Comparison of ENCODE assay signal across 18 cellular contexts in genomic region chr1:15282038-15282437, GRCh38. TPM values are rescaled to one million over a fixed set of nuclear protein-coding genes. Genes with fewer than 3 reads are reported as not detected.
DNase-seq lines count a peak whose midpoint lies in the region; ATAC-seq, FAIRE-seq and TF ChIP-seq lines count a peak whose summit lies in the region.
"Had no signal": no experiment of that assay in that cellular context is flagged by ENCODE, and none has a peak within 500 bp of the region (broad histone marks: within the 10 kb centered on the region; RNA-seq: fewer than 3 reads in every experiment).

No MANE protein-coding gene starts in this region.

- ATAC-seq in Right ventricle myocardium superior (ENCODE audit: poor library complexity), result peak; percentile 53

- peaks cover 0 to 3% (median 0%) of the 10 kb centered on the region in 5 experiments for H3K9me3 Mint-ChIP-seq in brain
- H3K9me3 Mint-ChIP-seq: HFFc6 had no signal

- no peak overlapping the region for H3K4me3 Mint-ChIP-seq in brain
- H3K4me3 Mint-ChIP-seq: CD14-positive monocyte, HFFc6 had no signal

- peaks cover 21% of the 10 kb centered on the region for H3K4me1 Mint-ChIP-seq in brain

- 82 to 89% (median 89%) methylated on average over 2 of the region's 2 CpGs for WGBS in ovary, 3 donors

- H3K4me1 ChIP-seq in kidney (ENCODE audit: control insufficient read depth in 1 of 2, insufficient read depth in 1 of 2, low read depth in 1 of 2, low read length in 2 of 2) (peaks cover 0 to 2% of the 10 kb centered on the region in 2 donors), stomach smooth muscle (ENCODE audit: control insufficient read depth, insufficient read depth, low read length) (peaks cover 22% of the 10 kb centered on the region), ovary (ENCODE audit: insufficient read depth) (peaks cover 9% of the 10 kb centered on the region)

- no peak overlapping the region for H3K27ac ChIP-seq in kidney (ENCODE audit: low read depth in 2 of 2, low read length in 2 of 2)
- H3K27ac ChIP-seq in stomach smooth muscle (ENCODE audit: low read length), result peak overlapping the region; percentile 91
- H3K27ac ChIP-seq in ovary, result no peak overlapping the region
- H3K27ac ChIP-seq: Peyer's patch had no signal

- no peak for TF ChIP-seq POLR2A in ovary (IDR thresholded peaks at IDR 0.05)

- H3K27me3 ChIP-seq in stomach smooth muscle (ENCODE audit: control insufficient read depth in 1 of 2, insufficient read depth in 2 of 2, low read length in 2 of 2), result no peaks in the 10 kb centered on the region
- H3K27me3 ChIP-seq in ovary, result no peaks in the 10 kb centered on the region
- H3K27me3 ChIP-seq: Peyer's patch had no signal

- TF ChIP-seq EP300 in ovary (IDR thresholded peaks at IDR 0.05), result no peak

- H3K36me3 Mint-ChIP-seq in brain, result no peaks in the 10 kb centered on the region
- H3K36me3 Mint-ChIP-seq: CD14-positive monocyte had no signal

- H3K9me3 ChIP-seq in kidney (ENCODE audit: control insufficient read depth in 1 of 2, low read length in 2 of 2), result no peaks in the 10 kb centered on the region
- no peaks in the 10 kb centered on the region for H3K9me3 ChIP-seq in stomach smooth muscle (ENCODE audit: control insufficient read depth in 2 of 2, low read length in 2 of 2)
- no peaks in the 10 kb centered on the region for H3K9me3 ChIP-seq in ovary
- H3K9me3 ChIP-seq: Peyer's patch had no signal

- H3K27me3 Mint-ChIP-seq in brain, result peaks cover 7% of the 10 kb centered on the region

- TF ChIP-seq CTCF in brain (conservative IDR thresholded peaks at IDR 0.05) (no peak), kidney (IDR thresholded peaks at IDR 0.05; ENCODE audit: borderline replicate concordance, extremely low read depth, insufficient read depth) (no peak), ovary (IDR thresholded peaks at IDR 0.05) (no peak)

- DNase-seq in Right ventricle myocardium superior (no peak), kidney (peak; percentile 25), ovary (no peak), dermis blood vessel endothelial cell (no peak)
- DNase-seq in activated T-cell treated with anti-CD3 and anti-CD28 coated beads, Interleukin-2, amount 50 U/mL, for 48 hours, result no peak
- DNase-seq: DND-41; GDM1; H7; HFFc6; IMR-90; NCI-H146; NCI-H2171; NCI-H69; NK-92 treated with Interleukin-12 subunit alpha and Interleukin-12 subunit beta, amount 100 ng/mL, for 24 hours; Peyer's patch had no signal

- H3K27ac Mint-ChIP-seq in brain, result peak overlapping the region in 3 of 5 experiments; percentile 40 to 87 (median 63)
- H3K27ac Mint-ChIP-seq: CD14-positive monocyte, HFFc6 had no signal

- intact Hi-C loops in Right ventricle myocardium superior (cut with DNase I) (no loop called here), kidney (cut with DNase I) (no loop called here), ovary (cut with DNase I) (no loop called here)

- H3K4me3 ChIP-seq in kidney (ENCODE audit: low read length in 2 of 2) (no peak overlapping the region), stomach smooth muscle (ENCODE audit: low read length in 2 of 2) (no peak overlapping the region), ovary (no peak overlapping the region)
- H3K4me3 ChIP-seq: Peyer's patch had no signal

- FAIRE-seq in kidney (lab: Jason Lieb, UNC), result no peak

- no peak overlapping the region for H3K9ac ChIP-seq in kidney (ENCODE audit: low read length in 2 of 2)
- H3K9ac ChIP-seq in stomach smooth muscle (ENCODE audit: low read length in 2 of 2), result peak overlapping the region in 1 of 2 donors; percentile 57

- H3K36me3 ChIP-seq in kidney (ENCODE audit: control insufficient read depth in 1 of 2, insufficient read depth in 2 of 2, low read length in 2 of 2) (no peaks in the 10 kb centered on the region), stomach smooth muscle (ENCODE audit: control insufficient read depth in 2 of 2, insufficient read depth in 2 of 2, low read length in 2 of 2) (no peaks in the 10 kb centered on the region), ovary (no peaks in the 10 kb centered on the region)
- H3K36me3 ChIP-seq: Peyer's patch had no signal

RNA-seq across cellular contexts. Expression of gene FHAD1, which starts 35.0 kb away (rescaled TPM):
- 1.4 TPM for polyA plus RNA-seq in brain (ENCODE audit: insufficient read depth, low read depth, low replicate concordance)
- total RNA-seq in Right ventricle myocardium superior, result not detected
- total RNA-seq in kidney, result 4.2 TPM
- polyA plus RNA-seq in kidney (ENCODE audit: insufficient read depth, low read depth, low replicate concordance), result 0.84 TPM
- 10 to 100 TPM in 1 of 7 donors, 1 to 10 TPM in 4, under 1 TPM in 2; 0.53 to 23.0 (median 2.3) TPM for total RNA-seq in ovary
- under 1 TPM; 0.40 to 0.65 TPM for polyA plus RNA-seq in ovary
- under 0.01 and 0.23 TPM in 2 replicates for total RNA-seq in dermis blood vessel endothelial cell
- total RNA-seq: IMR-90 had no signal
- polyA plus RNA-seq: IMR-90 had no signal
